12 cellular contexts compared by ENCODE assay signal in the genomic region with DNA sequence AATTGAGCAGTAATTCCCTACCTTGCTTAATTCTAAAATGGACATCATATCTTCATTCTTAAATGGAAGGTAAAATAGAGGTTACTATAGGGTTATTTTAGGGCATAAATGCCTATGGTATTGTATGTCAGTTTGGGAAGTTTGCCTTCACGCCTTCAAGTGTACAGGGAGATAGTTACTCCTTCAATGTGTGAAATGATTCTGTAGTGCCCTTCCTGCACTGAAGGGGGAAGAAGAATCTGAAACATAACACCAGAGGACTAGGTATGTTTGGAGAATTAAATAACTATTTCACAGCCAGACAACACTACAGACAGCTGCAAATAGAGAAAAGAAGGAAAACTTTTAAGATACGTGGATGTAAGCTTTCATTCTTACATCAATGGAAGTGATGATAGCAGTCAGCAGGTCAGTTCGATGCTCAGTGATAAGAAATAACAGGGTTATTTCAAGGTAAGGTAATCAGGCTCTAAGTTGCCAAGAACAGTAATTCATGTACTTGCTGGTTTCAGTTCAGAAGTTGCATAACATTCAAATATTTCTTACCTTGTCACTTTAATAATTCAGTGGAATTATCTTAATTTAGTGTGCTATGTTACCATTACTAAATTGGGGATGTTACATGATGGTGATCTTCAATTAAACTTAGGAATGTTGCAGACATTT. TPM values are rescaled to one million over a fixed set of nuclear protein-coding genes. Genes with fewer than 3 reads are reported as not detected.
DNase-seq lines count a peak whose midpoint lies in the region; ATAC-seq, FAIRE-seq and TF ChIP-seq lines count a peak whose summit lies in the region.
"Had no signal": no experiment of that assay in that cellular context is flagged by ENCODE, and none has a peak within 500 bp of the region (broad histone marks: within the 10 kb centered on the region; RNA-seq: fewer than 3 reads in every experiment).

No MANE protein-coding gene starts in this region.

- ATAC-seq in left lobe of liver: no peak
- no peak for ATAC-seq in GM19463 (IDR thresholded peaks at IDR 0.05; ENCODE audit: unreplicated experiment)
- ATAC-seq: sciatic nerve had no signal

- H3K4me1 ChIP-seq in adipocyte (ENCODE audit: control insufficient read depth, insufficient read depth, low read length): peaks cover 17% of the 10 kb centered on the region

- peak; percentile 68 for FAIRE-seq in GM19239 (lab: Jason Lieb, UNC)

- H3K27me3 ChIP-seq in AG04450 (ENCODE audit: control insufficient read depth, insufficient read depth, low read length) (no peaks in the 10 kb centered on the region), adipocyte (replicated peaks; ENCODE audit: control insufficient read depth, insufficient read depth, low read length) (no peaks in the 10 kb centered on the region), kidney epithelial cell (ENCODE audit: control insufficient read depth, insufficient read depth, low read length) (no peaks in the 10 kb centered on the region)

- H3K27ac ChIP-seq in AG04450 (ENCODE audit: low read depth, low read length): no peak overlapping the region

- DNase-seq in AG04450 (ENCODE audit: low read depth, low spot score) (no peak), GM19239 (ENCODE audit: insufficient read length, low spot score) (no peak), adipocyte (ENCODE audit: low read depth) (peak; percentile 8), kidney epithelial cell (ENCODE audit: low read depth) (no peak), left lobe of liver (ENCODE audit: low spot score) (no peak), islet precursor cell (no peak), DMS79 (lab: John Stamatoyannopoulos, UW) (no peak)
- DNase-seq: activated gamma-delta T cell, COR-L47, T1000 had no signal

- no peak overlapping the region for H3K9ac ChIP-seq in adipocyte (ENCODE audit: low read length)

- POLR2A ChIA-PET in AG04450 (lab: Yijun Ruan, JAX): no interaction called here

- TF ChIP-seq CTCF in AG04450 (IDR thresholded peaks at IDR 0.05; ENCODE audit: low read depth, low read length): peak; percentile 21; the same call in 1 of the 2 replicates
- peak; percentile 43 for TF ChIP-seq CTCF in kidney epithelial cell (IDR thresholded peaks at IDR 0.05; ENCODE audit: insufficient read depth, low read length, poor library complexity, severe bottlenecking)

- H3K36me3 ChIP-seq in adipocyte (ENCODE audit: control insufficient read depth, insufficient read depth, low read length, severe bottlenecking) (no peaks in the 10 kb centered on the region), kidney epithelial cell (ENCODE audit: control insufficient read depth, insufficient read depth, low read length) (no peaks in the 10 kb centered on the region)

- H3K9me3 ChIP-seq in AG04450 (ENCODE audit: control insufficient read depth, insufficient read depth, low read length) (no peaks in the 10 kb centered on the region), adipocyte (ENCODE audit: control insufficient read depth, low read length) (no peaks in the 10 kb centered on the region)

- CTCF ChIA-PET in AG04450 (lab: Charles Lee): interaction anchor here (1.1 to 1.3 kb wide), 2 partner anchors 57 to 285 kb away, joined by 3 read pairs; no protein-coding TSS in a partner anchor

- H3K4me3 ChIP-seq in AG04450 (ENCODE audit: low read depth, low read length): no peak overlapping the region
- H3K4me3 ChIP-seq in adipocyte (ENCODE audit: low read length): no peak overlapping the region
- no peak overlapping the region for H3K4me3 ChIP-seq in kidney epithelial cell (ENCODE audit: low read depth, low read length)

RNA-seq across cellular contexts. Expression of a gene that starts 4.0 kb away (rescaled TPM):
- 20.4 and 24.9 TPM in 2 replicates for polyA plus RNA-seq in AG04450 (2011; rRNA removed)
- polyA minus RNA-seq in AG04450 (2011; rRNA and poly(A)+ RNA removed): 43.8 and 47.1 TPM in 2 replicates
- total RNA-seq in kidney epithelial cell (29.4 and 30.5 TPM in 2 replicates), left lobe of liver (24.5 TPM)

RNA-seq across cellular contexts. Expression of a gene that starts 4.2 kb away (rescaled TPM):
- 0.12 and 0.22 TPM in 2 replicates for polyA plus RNA-seq in AG04450 (2011; rRNA removed)
- polyA minus RNA-seq in AG04450 (2011; rRNA and poly(A)+ RNA removed): 0.52 TPM in 1 of 2 replicates, not detected in the other
- 0.68 and 1.0 TPM in 2 replicates for total RNA-seq in kidney epithelial cell
- total RNA-seq in left lobe of liver: 0.18 TPM
